In the genomic region with DNA sequence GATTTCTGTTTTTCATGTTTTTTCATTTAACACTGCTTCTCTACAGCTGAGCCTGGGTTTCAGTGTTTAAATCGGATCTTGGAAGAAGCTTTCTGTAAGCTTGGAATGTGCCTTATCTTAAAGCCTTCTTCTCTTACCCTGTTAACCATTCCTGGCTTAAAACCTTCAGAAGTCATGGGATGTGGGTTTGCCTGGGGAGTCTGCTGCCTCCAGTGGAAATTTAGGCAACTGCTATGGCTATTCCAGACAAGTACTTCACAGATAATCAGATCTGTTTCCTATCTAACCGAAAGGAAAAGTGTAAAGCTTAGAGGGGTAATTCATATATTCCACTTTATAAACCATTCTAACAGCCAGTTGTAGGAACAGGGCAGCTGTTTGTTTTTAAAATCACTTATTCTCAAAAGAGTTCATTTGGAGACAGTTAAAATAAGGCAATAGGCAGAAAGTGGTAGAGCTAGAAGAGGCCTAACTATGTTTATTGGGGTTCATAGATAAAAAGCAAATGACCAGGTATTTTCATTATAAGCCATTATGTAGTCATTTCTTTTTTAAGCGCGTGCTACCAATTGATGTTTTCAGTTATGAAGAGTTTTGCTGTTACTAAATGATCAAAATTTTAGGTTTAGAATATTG, we compare ENCODE assay signal across 8 cellular contexts.
A peak's percentile ranks its signal among the peaks of the same experiment; 100 is the strongest.
DNase-seq lines count a peak whose midpoint lies in the region; ATAC-seq, FAIRE-seq and TF ChIP-seq lines count a peak whose summit lies in the region.

No MANE protein-coding gene starts in this region.

- H2BK120ac ChIP-seq in H1 (replicated peaks; ENCODE audit: low read depth, low read length), result no peak overlapping the region

- H3K4me2 ChIP-seq in GM23338, result no peak overlapping the region
- no peak overlapping the region for H3K4me2 ChIP-seq in OCI-LY3 (ENCODE audit: low read length)
- no peak overlapping the region for H3K4me2 ChIP-seq in H1 (ENCODE audit: insufficient read depth in 1 of 2, low read depth in 2 of 2, low read length in 2 of 2)

- H2BK5ac ChIP-seq in H1 (ENCODE audit: low read depth, low read length), result no peak overlapping the region

- H3K79me2 ChIP-seq in GM23338 (replicated peaks; ENCODE audit: insufficient read depth) (peaks cover 40% of the 10 kb centered on the region), OCI-LY3 (ENCODE audit: low read length) (no peaks in the 10 kb centered on the region), H1 (ENCODE audit: control insufficient read depth in 1 of 2, insufficient read depth in 2 of 2, low read length in 2 of 2) (peaks cover 0 to 21% of the 10 kb centered on the region in 2 experiments; a peak in 2 of 4 replicates)

- H3F3A ChIP-seq in GM23338 (replicated peaks; ENCODE audit: low read depth), result no peaks in the 10 kb centered on the region

- H3K27me3 ChIP-seq in GM23338 (ENCODE audit: insufficient read depth) (no peaks in the 10 kb centered on the region), OCI-LY3 (ENCODE audit: low read depth, low read length) (no peaks in the 10 kb centered on the region), H1 (replicated peaks in 1 of 4; ENCODE audit: control insufficient read depth in 3 of 4, extremely low read depth in 1 of 4, insufficient read depth in 3 of 4, low read length in 3 of 4) (no peaks in the 10 kb centered on the region)

- H3K9me3 Mint-ChIP-seq in GM23338, result no peaks in the 10 kb centered on the region
- no peaks in the 10 kb centered on the region for H3K9me3 Mint-ChIP-seq in mesothelial cell of epicardium
- H3K9me3 Mint-ChIP-seq in activated CD4-positive, alpha-beta T cell treated with anti-CD3 and anti-CD28 coated beads, Interleukin-2, amount 10 ng/mL, durations not matched to agents 7 days and 5 days, result no peaks in the 10 kb centered on the region

- H2BK20ac ChIP-seq in H1 (ENCODE audit: low read length), result no peak overlapping the region

- H3K23me2 ChIP-seq in H1 (ENCODE audit: low read depth, low read length), result no peaks in the 10 kb centered on the region

- TF ChIP-seq EP300 in H1 (IDR thresholded peaks at IDR 0.05; ENCODE audit: borderline replicate concordance in 1 of 2, low read depth in 2 of 2, low read length in 2 of 2), result no peak

- H3K4me1 Mint-ChIP-seq in GM23338 (peaks cover 38% of the 10 kb centered on the region), mesothelial cell of epicardium (peaks cover 40% of the 10 kb centered on the region)
- H3K4me1 Mint-ChIP-seq in activated CD4-positive, alpha-beta T cell treated with anti-CD3 and anti-CD28 coated beads, Interleukin-2, amount 10 ng/mL, durations not matched to agents 7 days and 5 days, result peaks cover 29% of the 10 kb centered on the region

- H4K5ac ChIP-seq in H1 (ENCODE audit: insufficient read length, low read depth, low read length), result no peak overlapping the region

- peak; percentile 72 to 80 for TF ChIP-seq RAD21 in H1 (IDR thresholded peaks at IDR 0.05 in 1 of 2, conservative IDR thresholded peaks at IDR 0.05 in 1 of 2; ENCODE audit: low read depth in 2 of 2, low read length in 2 of 2)

- no peak overlapping the region for H3K4me3 Mint-ChIP-seq in GM23338
- H3K4me3 Mint-ChIP-seq in mesothelial cell of epicardium, result no peak overlapping the region
- H3K4me3 Mint-ChIP-seq in activated CD4-positive, alpha-beta T cell treated with anti-CD3 and anti-CD28 coated beads, Interleukin-2, amount 10 ng/mL, durations not matched to agents 7 days and 5 days, result no peak overlapping the region

- H2BK15ac ChIP-seq in H1 (ENCODE audit: low read length), result no peak overlapping the region

- no peak overlapping the region for H2BK12ac ChIP-seq in H1 (ENCODE audit: low read depth, low read length)

- TF ChIP-seq POLR2A in H1 (IDR thresholded peaks at IDR 0.05; ENCODE audit: control extremely low read depth in 1 of 2, low read depth in 2 of 2, low read length in 2 of 2), result no peak

- H3K36me3 ChIP-seq in GM23338 (ENCODE audit: insufficient read depth) (no peaks in the 10 kb centered on the region), OCI-LY3 (replicated peaks; ENCODE audit: low read depth, low read length) (no peaks in the 10 kb centered on the region), H1 (ENCODE audit: control insufficient read depth in 2 of 4, insufficient read depth in 4 of 4, low read length in 3 of 4) (no peaks in the 10 kb centered on the region)

- H4K20me1 ChIP-seq in GM23338 (replicated peaks; ENCODE audit: insufficient read depth) (no peaks in the 10 kb centered on the region), OCI-LY3 (ENCODE audit: insufficient read depth, low read length) (no peaks in the 10 kb centered on the region), H1 (replicated peaks in 1 of 2; ENCODE audit: control insufficient read depth in 1 of 2, insufficient read depth in 2 of 2, low read length in 2 of 2) (peaks cover 0 to 2% of the 10 kb centered on the region in 2 experiments)

- POLR2A ChIA-PET in H1 (lab: Charles Lee; ENCODE audit: partially characterized antibody), result no interaction called here
- POLR2A ChIA-PET in activated CD4-positive, alpha-beta T cell treated with anti-CD3 and anti-CD28 coated beads, Interleukin-2, amount 10 ng/mL, durations not matched to agents 7 days and 5 days (lab: Charles Lee), result no interaction called here

- H3K4ac ChIP-seq in H1 (replicated peaks; ENCODE audit: insufficient read length, low read depth, low read length), result no peak overlapping the region

- H3K27ac Mint-ChIP-seq in GM23338, result no peak overlapping the region
- H3K27ac Mint-ChIP-seq in mesothelial cell of epicardium, result peak overlapping the region; percentile 80
- no peak overlapping the region for H3K27ac Mint-ChIP-seq in activated CD4-positive, alpha-beta T cell treated with anti-CD3 and anti-CD28 coated beads, Interleukin-2, amount 10 ng/mL, durations not matched to agents 7 days and 5 days

- no peak overlapping the region for H3K9ac ChIP-seq in OCI-LY3 (ENCODE audit: low read length)
- no peak overlapping the region for H3K9ac ChIP-seq in H1 (replicated peaks in 1 of 4; ENCODE audit: extremely low read depth in 1 of 4, low read depth in 3 of 4, low read length in 3 of 4)

- H3K27me3 Mint-ChIP-seq in GM23338 (ENCODE audit: insufficient read depth, low read depth, poor library complexity), result no peaks in the 10 kb centered on the region
- no peaks in the 10 kb centered on the region for H3K27me3 Mint-ChIP-seq in mesothelial cell of epicardium (ENCODE audit: low read depth)
- H3K27me3 Mint-ChIP-seq in activated CD4-positive, alpha-beta T cell treated with anti-CD3 and anti-CD28 coated beads, Interleukin-2, amount 10 ng/mL, durations not matched to agents 7 days and 5 days, result no peaks in the 10 kb centered on the region

- no peaks in the 10 kb centered on the region; the same call in 1 of the 2 replicates for H3K79me1 ChIP-seq in H1 (ENCODE audit: low read depth, low read length)

- no peak overlapping the region for H3K56ac ChIP-seq in H1 (replicated peaks; ENCODE audit: insufficient read length, low read depth, low read length)

- H3K23ac ChIP-seq in H1 (ENCODE audit: insufficient read length), result no peak overlapping the region

- H3K27ac ChIP-seq in GM23338 (ENCODE audit: low read depth), result peak overlapping the region; percentile 46
- H3K27ac ChIP-seq in OCI-LY3 (ENCODE audit: low read length), result no peak overlapping the region
- H3K27ac ChIP-seq in H1 (ENCODE audit: low read depth, low read length), result no peak overlapping the region

- no peak overlapping the region for H3K14ac ChIP-seq in H1 (ENCODE audit: insufficient read length)

- H4K91ac ChIP-seq in H1 (replicated peaks; ENCODE audit: insufficient read length, low read length), result no peak overlapping the region

- H3K4me3 ChIP-seq in AG09309 (ENCODE audit: control insufficient read depth, low read depth, low read length), result no peak overlapping the region
- no peak overlapping the region for H3K4me3 ChIP-seq in GM23338
- no peak overlapping the region for H3K4me3 ChIP-seq in OCI-LY3 (ENCODE audit: low read length)
- no peak overlapping the region for H3K4me3 ChIP-seq in H1 (ENCODE audit: extremely low read depth in 1 of 4, insufficient read depth in 2 of 4, low read depth in 3 of 4, low read length in 4 of 4)

- TF ChIP-seq CTCF in AG09309 (IDR thresholded peaks at IDR 0.05; ENCODE audit: control insufficient read depth, insufficient read depth, low read depth, low read length, missing control alignments) (peak; percentile 80), GM23338 (conservative IDR thresholded peaks at IDR 0.05; ENCODE audit: low read depth in 2 of 2) (peak; percentile 75 to 98), OCI-LY3 (IDR thresholded peaks at IDR 0.05; ENCODE audit: low read depth, low read length) (peak; percentile 39), H1 (IDR thresholded peaks at IDR 0.05; ENCODE audit: control extremely low read depth in 1 of 3, insufficient read depth in 1 of 3, low read depth in 1 of 3, low read length in 3 of 3) (peak; percentile 29 to 86 (median 71)), mesothelial cell of epicardium (IDR thresholded peaks at IDR 0.05; ENCODE audit: unreplicated experiment) (peak; percentile 73)

- peak; percentile 88 for FAIRE-seq in H1 (lab: Jason Lieb, UNC)

- CTCF ChIA-PET in H1 (lab: Charles Lee; ENCODE audit: partially characterized antibody), result interaction anchor here (0.6 to 2.3 kb wide), 42 partner anchors 8 to 1642 kb away, joined by 3 to 17 read pairs (median 3); no protein-coding TSS in a partner anchor
- CTCF ChIA-PET in activated CD4-positive, alpha-beta T cell treated with anti-CD3 and anti-CD28 coated beads, Interleukin-2, amount 10 ng/mL, durations not matched to agents 7 days and 5 days (lab: Charles Lee), result interaction anchor here (0.6 kb wide), 2 partner anchors 78 to 1570 kb away, joined by 3 to 4 read pairs; no protein-coding TSS in a partner anchor

- H3K18ac ChIP-seq in H1 (ENCODE audit: extremely low read depth, low read length), result no peak overlapping the region

- H3K9me3 ChIP-seq in OCI-LY3 (ENCODE audit: insufficient read depth, low read length) (no peaks in the 10 kb centered on the region), H1 (ENCODE audit: insufficient read depth in 2 of 2, low read depth in 1 of 2, low read length in 1 of 2) (no peaks in the 10 kb centered on the region)

- H2AK5ac ChIP-seq in H1 (ENCODE audit: low read depth, low read length), result no peak overlapping the region

- H2AFZ ChIP-seq in GM23338 (no peak overlapping the region), OCI-LY3 (ENCODE audit: low read depth, low read length) (no peak overlapping the region), H1 (ENCODE audit: low read length) (no peak overlapping the region)

- H3K9me2 ChIP-seq in GM23338 (ENCODE audit: insufficient read depth), result no peaks in the 10 kb centered on the region

- DNase-seq in AG09309 (ENCODE audit: low read depth) (no peak), GM23338 (ENCODE audit: low spot score) (peak; percentile 92), H1 (ENCODE audit: low read depth in 1 of 2, low spot score in 2 of 2) (peak in 1 of 2 experiments; percentile 41), mesothelial cell of epicardium (ENCODE audit: low spot score in 2 of 2, unreplicated experiment in 2 of 2) (no peak), activated T-cell treated with anti-CD3 and anti-CD28 coated beads for 4 hours (no peak)
- no peak for DNase-seq in activated CD4-positive, alpha-beta T cell treated with anti-CD3 and anti-CD28 coated beads, Interleukin-2, amount 10 ng/mL, durations not matched to agents 7 days and 5 days

- no peak overlapping the region for H4K8ac ChIP-seq in H1 (ENCODE audit: extremely low read depth, insufficient read depth, low read length)

- no peaks in the 10 kb centered on the region for H3K36me3 Mint-ChIP-seq in GM23338 (ENCODE audit: low read depth)
- no peaks in the 10 kb centered on the region for H3K36me3 Mint-ChIP-seq in mesothelial cell of epicardium
- peaks cover 4% of the 10 kb centered on the region for H3K36me3 Mint-ChIP-seq in activated CD4-positive, alpha-beta T cell treated with anti-CD3 and anti-CD28 coated beads, Interleukin-2, amount 10 ng/mL, durations not matched to agents 7 days and 5 days (ENCODE audit: low read depth)

- H3K4me1 ChIP-seq in GM23338 (ENCODE audit: insufficient read depth) (peaks cover 33% of the 10 kb centered on the region), OCI-LY3 (ENCODE audit: low read length) (no peaks in the 10 kb centered on the region), H1 (replicated peaks in 1 of 4; ENCODE audit: control insufficient read depth in 3 of 4, insufficient read depth in 4 of 4, low read length in 3 of 4) (peaks cover 1 to 11% (median 6%) of the 10 kb centered on the region in 4 experiments; a peak in 6 of 7 replicates)

- ATAC-seq in GM23338, result peak; percentile 98
- no peak for ATAC-seq in HG02623 (IDR thresholded peaks at IDR 0.05; ENCODE audit: unreplicated experiment)

- WGBS in H1 (ENCODE audit: extremely low coverage in 1 of 2, insufficient coverage in 1 of 2, insufficient read length in 1 of 2, insufficient replicate concordance in 2 of 2, low coverage in 1 of 2, low lambda C conversion rate in 2 of 2, missing lambda C conversion rate in 1 of 2), 2 experiments, result 81% methylated on average over 4 of the region's 4 CpGs; no CpG with 5 or more reads in 1 of the 2 experiments
